Comparison of ENCODE assay signal across 31 cellular contexts in genomic region chr1:247456024-247456423, GRCh38. TPM values are rescaled to one million over a fixed set of nuclear protein-coding genes. Genes with fewer than 3 reads are reported as not detected.
"Had no signal": no experiment of that assay in that cellular context is flagged by ENCODE, and none has a peak within 500 bp of the region (broad histone marks: within the 10 kb centered on the region; RNA-seq: fewer than 3 reads in every experiment).

No MANE protein-coding gene starts in this region.

- H3K4me3 ChIP-seq: coronary artery, heart right ventricle, lung, smooth muscle cell, transverse colon had no signal

- H3K4me1 Mint-ChIP-seq: activated B cell treated with CpG ODN at 0.5 μM for 24 hours, endodermal cell had no signal

- H3K27me3 ChIP-seq: transverse colon had no signal

- H3K27ac Mint-ChIP-seq: activated B cell treated with CpG ODN at 0.5 μM for 24 hours; activated CD4-positive, alpha-beta memory T cell treated with anti-CD3 and anti-CD28 coated beads for 36 hours; activated naive CD4-positive, alpha-beta T cell treated with anti-CD3 and anti-CD28 coated beads, Interleukin-2, amount 10 ng/mL, durations not matched to agents 7 days and 5 days; endodermal cell; naive thymus-derived CD4-positive, alpha-beta T cell; stimulated activated naive B cell treated with anti-CD40 and anti-IgM and Interleukin-4, amounts not matched to agents 10 μg/mL and 1 μg/mL and 100 μg/mL, for 72 hours had no signal

- DNase-seq: activated B cell treated with CpG ODN at 0.5 μM for 24 hours; activated CD4-positive, alpha-beta memory T cell treated with anti-CD3 and anti-CD28 coated beads for 36 hours; activated CD4-positive, alpha-beta T cell treated with anti-CD3 and anti-CD28 coated beads for 4 hours; activated effector memory CD4-positive, alpha-beta T cell treated with Interleukin-2 at 50 U/mL for 16 hours; activated naive CD4-positive, alpha-beta T cell treated with anti-CD3 and anti-CD28 coated beads, Interleukin-2, amount 10 ng/mL, durations not matched to agents 7 days and 5 days; activated T-cell treated with anti-CD3 and anti-CD28 coated beads, Interleukin-2, amount 50 U/mL, for 48 hours; amygdala; cerebellar nuclear complex; endodermal cell; foreskin fibroblast; heart right ventricle; kidney; naive thymus-derived CD4-positive, alpha-beta T cell; posterior cingulate gyrus; stimulated activated CD4-positive, alpha-beta T cell treated with anti-CD3 and anti-CD28 coated beads, Interleukin-15, amount 100 ng/mL, for 24 hours; stimulated activated CD4-positive, alpha-beta T cell treated with anti-CD3 and anti-CD28 coated beads, Interleukin-2, amount 100 ng/mL, for 48 hours; stimulated activated CD8-positive, alpha-beta memory T cell treated with anti-CD3 and anti-CD28 coated beads, Interleukin-4, amount 100 ng/mL, for 48 hours; stimulated activated naive B cell treated with anti-CD40 and anti-IgM and Interleukin-4, amounts not matched to agents 10 μg/mL and 1 μg/mL and 100 μg/mL, for 72 hours; T-helper 9 cell; transverse colon had no signal

- H3K36me3 Mint-ChIP-seq: activated CD4-positive, alpha-beta memory T cell treated with anti-CD3 and anti-CD28 coated beads for 36 hours; activated naive CD4-positive, alpha-beta T cell treated with anti-CD3 and anti-CD28 coated beads, Interleukin-2, amount 10 ng/mL, durations not matched to agents 7 days and 5 days; stimulated activated naive B cell treated with anti-CD40 and anti-IgM and Interleukin-4, amounts not matched to agents 10 μg/mL and 1 μg/mL and 100 μg/mL, for 72 hours had no signal

- H3K9me3 Mint-ChIP-seq: activated B cell treated with CpG ODN at 0.5 μM for 24 hours; activated CD4-positive, alpha-beta memory T cell treated with anti-CD3 and anti-CD28 coated beads for 36 hours; activated naive CD4-positive, alpha-beta T cell treated with anti-CD3 and anti-CD28 coated beads, Interleukin-2, amount 10 ng/mL, durations not matched to agents 7 days and 5 days; endodermal cell; naive thymus-derived CD4-positive, alpha-beta T cell; neural crest cell; stimulated activated naive B cell treated with anti-CD40 and anti-IgM and Interleukin-4, amounts not matched to agents 10 μg/mL and 1 μg/mL and 100 μg/mL, for 72 hours had no signal

- ATAC-seq: heart right ventricle; naive thymus-derived CD4-positive, alpha-beta T cell; sciatic nerve; stimulated activated naive B cell treated with anti-CD40 and anti-IgM and Interleukin-4, amounts not matched to agents 10 μg/mL and 1 μg/mL and 100 μg/mL, for 72 hours had no signal

- H3K9me3 ChIP-seq: heart right ventricle, transverse colon had no signal

- H3K36me3 ChIP-seq: transverse colon had no signal

- H3K4me1 ChIP-seq: transverse colon had no signal

- H3K27ac ChIP-seq: coronary artery, epithelial cell of prostate, heart right ventricle, transverse colon had no signal

- H3K4me3 Mint-ChIP-seq: activated B cell treated with CpG ODN at 0.5 μM for 24 hours; activated CD4-positive, alpha-beta memory T cell treated with anti-CD3 and anti-CD28 coated beads for 36 hours; activated naive CD4-positive, alpha-beta T cell treated with anti-CD3 and anti-CD28 coated beads, Interleukin-2, amount 10 ng/mL, durations not matched to agents 7 days and 5 days; endodermal cell; naive thymus-derived CD4-positive, alpha-beta T cell; neural crest cell; stimulated activated naive B cell treated with anti-CD40 and anti-IgM and Interleukin-4, amounts not matched to agents 10 μg/mL and 1 μg/mL and 100 μg/mL, for 72 hours had no signal

RNA-seq across cellular contexts. Expression of gene OR2B11, which starts 1.9 kb away (rescaled TPM):
- total RNA-seq: activated B cell treated with CpG ODN at 0.5 μM for 24 hours; activated CD4-positive, alpha-beta memory T cell treated with anti-CD3 and anti-CD28 coated beads for 36 hours; endodermal cell; fibroblast of lung; heart right ventricle; kidney; lung; mesenteric fat pad; naive thymus-derived CD4-positive, alpha-beta T cell; neural crest cell; omental fat pad; renal cortical epithelial cell; sciatic nerve; smooth muscle cell; temporal lobe; transverse colon had no signal
- polyA plus RNA-seq: fibroblast of lung, heart right ventricle, smooth muscle cell had no signal
